9 cellular contexts compared by ENCODE assay signal in the genomic region with DNA sequence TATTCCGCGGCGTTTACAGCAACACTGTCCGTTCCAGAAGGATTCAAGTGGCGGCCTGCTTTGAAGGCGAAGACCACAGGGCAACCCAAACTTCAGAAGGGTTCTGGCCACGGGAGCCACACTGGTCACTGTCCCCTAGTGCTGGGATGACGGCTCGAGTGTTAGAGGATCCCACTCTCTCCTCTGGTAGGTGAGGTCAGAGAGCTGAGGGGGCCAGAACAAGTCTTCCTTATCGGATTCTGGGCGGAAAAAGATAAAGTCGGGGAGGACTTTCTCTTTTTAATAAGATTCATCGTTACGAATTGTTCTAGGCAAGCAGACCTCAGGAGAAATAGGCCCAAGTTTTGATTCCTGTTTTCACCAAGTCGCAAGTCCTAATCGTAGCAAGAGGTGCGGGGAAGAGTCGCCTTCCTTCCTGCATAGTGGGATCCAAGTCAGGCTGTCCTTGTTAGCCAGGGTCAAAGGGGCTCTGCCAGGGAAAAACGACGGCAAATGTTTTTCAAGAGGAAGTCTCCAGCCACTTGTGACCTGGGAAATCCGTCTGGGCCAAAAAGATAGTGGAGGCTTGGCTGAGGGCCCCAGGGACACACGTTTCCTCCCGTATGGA. TPM values are rescaled to one million over a fixed set of nuclear protein-coding genes. Genes with fewer than 3 reads are reported as not detected.
A peak's percentile ranks its signal among the peaks of the same experiment; 100 is the strongest.
DNase-seq lines count a peak whose midpoint lies in the region; ATAC-seq and TF ChIP-seq lines count a peak whose summit lies in the region.
"Had no signal": no experiment of that assay in that cellular context is flagged by ENCODE, and none has a peak within 500 bp of the region (broad histone marks: within the 10 kb centered on the region; RNA-seq: fewer than 3 reads in every experiment).

No MANE protein-coding gene starts in this region.

- H3K27me3 ChIP-seq in Caco-2 (replicated peaks; ENCODE audit: control insufficient read depth, insufficient read depth, low read length) = no peaks in the 10 kb centered on the region
- no peaks in the 10 kb centered on the region for H3K27me3 ChIP-seq in HL-60 (ENCODE audit: insufficient read depth, poor library complexity, severe bottlenecking)
- no peaks in the 10 kb centered on the region for H3K27me3 ChIP-seq in parathyroid adenoma (ENCODE audit: control insufficient read depth, insufficient read depth, low read length)

- CTCF ChIA-PET in Caco-2 (lab: Charles Lee) = interaction anchor here (0.6 to 2.5 kb wide), 19 partner anchors 10 to 419 kb away, joined by 3 to 16 read pairs (median 4); no protein-coding TSS in a partner anchor

- TF ChIP-seq CTCF in Caco-2 (IDR thresholded peaks at IDR 0.05; ENCODE audit: insufficient read depth in 1 of 2, low read depth in 1 of 2, low read length in 1 of 2, severe bottlenecking in 1 of 2, unreplicated experiment in 1 of 2) (no peak), HL-60 (IDR thresholded peaks at IDR 0.05; ENCODE audit: insufficient read depth, low read length) (no peak), glutamatergic neuron (IDR thresholded peaks at IDR 0.05; ENCODE audit: partially characterized antibody, unreplicated experiment) (no peak), parathyroid adenoma (IDR thresholded peaks at IDR 0.05) (no peak)

- no peaks in the 10 kb centered on the region for H3K27me3 Mint-ChIP-seq in Caco-2 (ENCODE audit: insufficient read depth, unreplicated experiment)
- no peaks in the 10 kb centered on the region for H3K27me3 Mint-ChIP-seq in activated T-cell treated with anti-CD3 and anti-CD28 coated beads, Interleukin-2, amount 50 U/mL, for 24 hours
- H3K27me3 Mint-ChIP-seq in glutamatergic neuron (ENCODE audit: unreplicated experiment) = no peaks in the 10 kb centered on the region

- DNase-seq in Caco-2 (peak; percentile 31 to 46), HL-60 (ENCODE audit: low read depth in 1 of 2, low spot score in 1 of 2) (peak in 1 of 2 experiments; percentile 45), glutamatergic neuron (no peak), DMS79 treated with DMSO at 0.1 percent for 48 hours (lab: John Stamatoyannopoulos, UW) (no peak), iPS-NIHi11 (ENCODE audit: low spot score) (no peak)
- DNase-seq in activated T-cell treated with anti-CD3 and anti-CD28 coated beads, Interleukin-2, amount 50 U/mL, for 24 hours = peak; percentile 55

- H3K36me3 ChIP-seq in Caco-2 (ENCODE audit: control insufficient read depth, insufficient read depth, low read length) (no peaks in the 10 kb centered on the region), parathyroid adenoma (ENCODE audit: control insufficient read depth, insufficient read depth, low read length) (no peaks in the 10 kb centered on the region)

- TSS peak; percentile 82 for BruUV-seq in Caco-2 (replicated peaks; lab: Mats Ljungman, UMichigan)

- peak overlapping the region; percentile 79 for H2AFZ ChIP-seq in parathyroid adenoma

- H3K36me3 Mint-ChIP-seq in Caco-2 (ENCODE audit: insufficient read depth, unreplicated experiment) (peaks cover 39% of the 10 kb centered on the region), glutamatergic neuron (ENCODE audit: unreplicated experiment) (no peaks in the 10 kb centered on the region)
- H3K36me3 Mint-ChIP-seq in activated T-cell treated with anti-CD3 and anti-CD28 coated beads, Interleukin-2, amount 50 U/mL, for 24 hours (ENCODE audit: low read depth) = peaks cover 64% of the 10 kb centered on the region

- H3K4me1 ChIP-seq in Caco-2 (peaks cover 19% of the 10 kb centered on the region), parathyroid adenoma (peaks cover 4% of the 10 kb centered on the region)

- H3K9ac ChIP-seq in parathyroid adenoma = no peak overlapping the region

- no peak for ATAC-seq in GM18870 (IDR thresholded peaks at IDR 0.05; ENCODE audit: unreplicated experiment)

- H3K4me3 ChIP-seq in Caco-2 (ENCODE audit: low read depth, low read length) (peak overlapping the region; percentile 47), HL-60 (replicated peaks; ENCODE audit: insufficient read depth, low read length) (peak overlapping the region; percentile 96), parathyroid adenoma (ENCODE audit: low read depth, low read length) (peak overlapping the region; percentile 83)

- POLR2A ChIA-PET in Caco-2 (lab: Charles Lee) = interaction anchor here (0.6 to 2.4 kb wide), 12 partner anchors 10 to 420 kb away, joined by 3 to 16 read pairs (median 4); partner anchors contain the start of gene MYL12B

- H3K4me1 Mint-ChIP-seq in Caco-2 (ENCODE audit: low read depth, unreplicated experiment) = peaks cover 23% of the 10 kb centered on the region
- H3K4me1 Mint-ChIP-seq in activated T-cell treated with anti-CD3 and anti-CD28 coated beads, Interleukin-2, amount 50 U/mL, for 24 hours (ENCODE audit: low read depth) = peaks cover 46% of the 10 kb centered on the region
- peaks cover 16% of the 10 kb centered on the region for H3K4me1 Mint-ChIP-seq in glutamatergic neuron (ENCODE audit: low read depth, unreplicated experiment)

- H3K27ac Mint-ChIP-seq in Caco-2 (ENCODE audit: unreplicated experiment) = peak overlapping the region; percentile 98
- H3K27ac Mint-ChIP-seq in activated T-cell treated with anti-CD3 and anti-CD28 coated beads, Interleukin-2, amount 50 U/mL, for 24 hours = peak overlapping the region; percentile 97
- peak overlapping the region; percentile 39 for H3K27ac Mint-ChIP-seq in glutamatergic neuron (ENCODE audit: unreplicated experiment)

- peaks cover 8% of the 10 kb centered on the region for H3K79me2 ChIP-seq in parathyroid adenoma

- H3K9me3 ChIP-seq in Caco-2 (peaks cover under 1% of the 10 kb centered on the region; the same call in 1 of the 2 replicates), parathyroid adenoma (ENCODE audit: control insufficient read depth, low read length) (no peaks in the 10 kb centered on the region)

- H3K4me2 ChIP-seq in parathyroid adenoma (ENCODE audit: low read length) = peak overlapping the region; percentile 84

- H3K4me3 Mint-ChIP-seq in Caco-2 (ENCODE audit: unreplicated experiment) = peak overlapping the region; percentile 78
- H3K4me3 Mint-ChIP-seq in activated T-cell treated with anti-CD3 and anti-CD28 coated beads, Interleukin-2, amount 50 U/mL, for 24 hours = peak overlapping the region; percentile 95
- peak overlapping the region; percentile 90 for H3K4me3 Mint-ChIP-seq in glutamatergic neuron (ENCODE audit: unreplicated experiment)

- H3K9me3 Mint-ChIP-seq in Caco-2 (ENCODE audit: unreplicated experiment) (peaks cover 7% of the 10 kb centered on the region), glutamatergic neuron (ENCODE audit: unreplicated experiment) (peaks cover 5% of the 10 kb centered on the region)
- H3K9me3 Mint-ChIP-seq in activated T-cell treated with anti-CD3 and anti-CD28 coated beads, Interleukin-2, amount 50 U/mL, for 24 hours = peaks cover 7% of the 10 kb centered on the region

- H3K27ac ChIP-seq in HL-60 (replicated peaks) (peak overlapping the region; percentile 99), parathyroid adenoma (peak overlapping the region; percentile 94)

- intact Hi-C loops in Caco-2 (cut with micrococcal nuclease; ENCODE audit: unreplicated experiment) = loop anchor here (1.0 to 5.0 kb wide), 11 partner anchors 15 to 479 kb away; partner anchors contain the start of gene EMILIN2

RNA-seq across cellular contexts. Expression of gene MYL12A, which starts 0.9 kb away (rescaled TPM):
- total RNA-seq in Caco-2 (2022) (272 and 276 TPM in 2 replicates), glutamatergic neuron (ENCODE audit: unreplicated experiment) (175 TPM)

RNA-seq across cellular contexts. Expression of gene MYL12B, which starts 15.2 kb away (rescaled TPM):
- total RNA-seq in Caco-2 (2022) (457 and 467 TPM in 2 replicates), glutamatergic neuron (ENCODE audit: unreplicated experiment) (123 TPM)

RNA-seq across cellular contexts. Expression of gene MYOM1, which starts 27.0 kb away (rescaled TPM):
- total RNA-seq in Caco-2 (2022) (0.41 and 0.49 TPM in 2 replicates), glutamatergic neuron (ENCODE audit: unreplicated experiment) (1.3 TPM)
- total RNA-seq: RPMI7951 had no signal

Comparison
In these comparisons a context has a peak if more than half of its experiments do, and no peak if none do; other contexts are left out.
1. DNase-seq: peak in Caco-2 (2 of 2) and activated T-cell treated with anti-CD3 and anti-CD28 coated beads, Interleukin-2, amount 50 U/mL, for 24 hours (single experiment); none in glutamatergic neuron (single experiment), DMS79 treated with DMSO at 0.1 percent for 48 hours (single experiment) and iPS-NIHi11 (single experiment).
2. H3K27ac Mint-ChIP-seq: peak in every context shown above with its lines; median percentile 98 in Caco-2; 97 in activated T-cell treated with anti-CD3 and anti-CD28 coated beads, Interleukin-2, amount 50 U/mL, for 24 hours; 39 in glutamatergic neuron.
3. Peak in every context shown above with its lines, with median percentiles within 50 percentile points of each other: H3K4me3 ChIP-seq and H3K4me3 Mint-ChIP-seq.